ENCODE assay signal across 1 cellular context in the genomic region with DNA sequence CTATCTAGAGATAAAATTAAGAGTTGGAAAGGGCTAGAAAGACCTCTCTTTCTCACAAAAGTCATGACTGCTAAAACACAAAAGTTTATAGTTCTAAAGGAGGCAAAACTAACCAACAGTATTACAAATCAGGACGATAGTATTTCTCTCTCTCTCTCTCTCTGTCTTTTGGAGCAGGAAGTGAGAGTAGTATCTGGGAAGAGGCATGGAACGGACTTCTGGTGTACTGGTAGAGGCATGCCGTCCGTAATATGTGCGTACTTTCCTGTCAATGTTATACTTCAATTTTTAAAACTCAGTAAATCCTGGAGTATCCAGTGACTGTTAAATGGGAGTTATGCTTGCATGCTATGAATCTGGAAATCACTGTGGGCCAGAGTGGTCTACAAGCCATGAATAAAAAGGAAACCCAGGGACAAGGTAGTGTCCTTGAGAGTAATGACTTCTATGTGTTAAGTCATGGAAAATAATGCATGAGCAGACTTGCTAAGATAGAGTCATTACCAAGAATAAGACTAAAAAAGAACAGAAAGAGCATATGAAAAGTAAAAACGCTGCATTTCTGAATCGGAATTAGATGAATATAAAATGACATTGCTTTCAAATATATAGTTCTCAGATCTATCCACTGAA.
TF ChIP-seq lines count a peak whose summit lies in the region.

No MANE protein-coding gene starts in this region.

TF ChIP-seq in liver, 16 proteins besides CTCF, POLR2A, EP300 and RAD21 (continued from another document):
- TF ChIP-seq ZBTB33 (IDR thresholded peaks at IDR 0.05) (no peak), EGR1 (IDR thresholded peaks at IDR 0.05; ENCODE audit: low read depth in 2 of 2) (no peak), TAF1 (conservative IDR thresholded peaks at IDR 0.05) (no peak)
